ENCODE assay signal across 31 cellular contexts in genomic region chr1:241586905-241587532, GRCh38. TPM values are rescaled to one million over a fixed set of nuclear protein-coding genes. Genes with fewer than 3 reads are reported as not detected.
"Had no signal": no experiment of that assay in that cellular context is flagged by ENCODE, and none has a peak within 500 bp of the region (broad histone marks: within the 10 kb centered on the region; RNA-seq: fewer than 3 reads in every experiment).

No MANE protein-coding gene starts in this region.

- H3K4me1 ChIP-seq: left lung, pancreas, sigmoid colon, upper lobe of left lung had no signal

- H3K4me3 ChIP-seq: hepatocyte, left lung, pancreas, sigmoid colon, smooth muscle cell, upper lobe of left lung had no signal

- H3K9me3 ChIP-seq: left lung, neutrophil, pancreas, sigmoid colon, upper lobe of left lung had no signal

- DNase-seq: activated B cell treated with CpG ODN at 0.5 μM for 24 hours; activated CD4-positive, alpha-beta T cell treated with anti-CD3 and anti-CD28 coated beads for 36 hours; activated CD4-positive, alpha-beta T cell treated with anti-CD3 and anti-CD28 coated beads, Interleukin-2, amount 50 U/mL, for 4 hours; activated CD8-positive, alpha-beta memory T cell treated with anti-CD3 and anti-CD28 coated beads for 24 hours; activated CD8-positive, alpha-beta memory T cell treated with anti-CD3 and anti-CD28 coated beads, Interleukin-2, amount 50 U/mL, for 4 hours; activated naive CD4-positive, alpha-beta T cell treated with Interleukin-2 at 50 U/mL for 16 hours; activated naive CD8-positive, alpha-beta T cell treated with anti-CD3 and anti-CD28 coated beads for 36 hours; activated T-cell treated with anti-CD3 and anti-CD28 coated beads, Interleukin-2, amount 50 U/mL, for 24 hours; amniotic stem cell; effector CD8-positive, alpha-beta T cell; foreskin keratinocyte; immature natural killer cell; kidney glomerular epithelial cell; left lung; natural killer cell; pancreas; sigmoid colon; stimulated activated CD4-positive, alpha-beta T cell treated with anti-CD3 and anti-CD28 coated beads, Interleukin-15, amount 100 ng/mL, for 24 hours; stimulated activated naive B cell treated with anti-CD40 and anti-IgM and Interleukin-4, amounts not matched to agents 10 μg/mL and 1 μg/mL and 100 μg/mL, for 72 hours; T1000; upper lobe of left lung had no signal

- H3K27me3 ChIP-seq: foreskin keratinocyte, hepatocyte, left lung, neutrophil, pancreas, sigmoid colon, upper lobe of left lung had no signal

- H3K36me3 ChIP-seq: left lung, neutrophil, pancreas, sigmoid colon, upper lobe of left lung had no signal

- H3K27ac ChIP-seq: foreskin keratinocyte, hepatocyte, left lung, neutrophil, pancreas, sigmoid colon, upper lobe of left lung had no signal

- ATAC-seq: activated CD4-positive, alpha-beta T cell treated with anti-CD3 and anti-CD28 coated beads for 36 hours; activated T-helper 17 cell treated with anti-CD3 and anti-CD28 coated beads, Interleukin-2, amount 50 U/mL, for 72 hours; foreskin keratinocyte; left lung; natural killer cell; stimulated activated naive B cell treated with anti-CD40 and anti-IgM and Interleukin-4, amounts not matched to agents 10 μg/mL and 1 μg/mL and 100 μg/mL, for 72 hours had no signal

RNA-seq across cellular contexts. Expression of gene KMO, which starts 54.8 kb away (rescaled TPM):
- total RNA-seq: bronchial epithelial cell, chondrocyte, glomerular endothelial cell, lung microvascular endothelial cell, mesothelial cell of epicardium, pulmonary artery endothelial cell had no signal
- polyA plus RNA-seq: immature natural killer cell had no signal
